In genomic region chr11:67504950-67505561, GRCh38 we compare ENCODE assay signal across 8 cellular contexts. TPM values are rescaled to one million over a fixed set of nuclear protein-coding genes. Genes with fewer than 3 reads are reported as not detected.
DNase-seq lines count a peak whose midpoint lies in the region; ATAC-seq and TF ChIP-seq lines count a peak whose summit lies in the region.

PITPNM1 (minus strand) TSS chr11:67505363; CDS start chr11:67504180, 1,183 bp downstream.

- H3K27me3 Mint-ChIP-seq in CD8-positive, alpha-beta T cell (ENCODE audit: low read depth): no peaks in the 10 kb centered on the region
- H3K27me3 Mint-ChIP-seq in glutamatergic neuron (ENCODE audit: unreplicated experiment): peaks cover 19% of the 10 kb centered on the region

- peak within 1 kb of the TSS; percentile 88 for H3K4me3 ChIP-seq in CD8-positive, alpha-beta T cell (ENCODE audit: low read depth, low read length)
- H3K4me3 ChIP-seq in SJSA1: peak within 1 kb of the TSS; percentile 45
- H3K4me3 ChIP-seq in ovary: peak within 1 kb of the TSS; percentile 37
- H3K4me3 ChIP-seq in upper lobe of right lung: peak within 1 kb of the TSS; percentile 87

- peak in 6 of 7 experiments; percentile 59 to 85 (median 74) for DNase-seq in CD8-positive, alpha-beta T cell
- peak in 1 of 2 experiments; percentile 66 for DNase-seq in SJSA1 (ENCODE audit: low read depth in 1 of 2, low spot score in 2 of 2)
- peak; percentile 68 for DNase-seq in activated naive CD4-positive, alpha-beta T cell treated with anti-CD3 and anti-CD28 coated beads, Interleukin-2, amount 50 U/mL, for 16 hours
- DNase-seq in glutamatergic neuron: peak; percentile 64
- peak in 3 of 5 donors; percentile 49 to 79 (median 71) for DNase-seq in ovary
- DNase-seq in upper lobe of right lung: peak; percentile 90
- no peak for DNase-seq in amniotic stem cell (lab: John Stamatoyannopoulos, UW)

- POLR2A ChIA-PET in CD8-positive, alpha-beta T cell (lab: Charles Lee): interaction anchor here (0.6 to 2.2 kb wide), 16 partner anchors 14 to 227 kb away, joined by 3 to 7 read pairs (median 3); partner anchors contain the start of genes AIP, GSTP1, PPP1CA and PTPRCAP

- ATAC-seq in CD8-positive, alpha-beta T cell: peak; percentile 4
- ATAC-seq in HG02798 (IDR thresholded peaks at IDR 0.05; ENCODE audit: poor library complexity, unreplicated experiment) (peak; percentile 14), upper lobe of right lung (peak; percentile 50)

- H3K27ac ChIP-seq in CD8-positive, alpha-beta T cell (ENCODE audit: low read depth, low read length): peak within 1 kb of the TSS; percentile 70
- H3K27ac ChIP-seq in SJSA1: peak within 1 kb of the TSS; percentile 1; the same call in 1 of the 2 replicates
- H3K27ac ChIP-seq in ovary: peak within 1 kb of the TSS; percentile 4 to 39
- peak within 1 kb of the TSS; percentile 98 for H3K27ac ChIP-seq in upper lobe of right lung

- no peak for TF ChIP-seq EP300 in ovary (IDR thresholded peaks at IDR 0.05)

- TF ChIP-seq POLR2A in ovary (IDR thresholded peaks at IDR 0.05): peak; percentile 18

- peaks cover 38% of the 10 kb centered on the region for H3K36me3 Mint-ChIP-seq in CD8-positive, alpha-beta T cell
- H3K36me3 Mint-ChIP-seq in glutamatergic neuron (ENCODE audit: unreplicated experiment): no peaks in the 10 kb centered on the region

- H3K4me1 ChIP-seq in CD8-positive, alpha-beta T cell (ENCODE audit: insufficient read depth, low read length): peaks cover 45% of the 10 kb centered on the region
- H3K4me1 ChIP-seq in SJSA1 (replicated peaks): peaks cover 38% of the 10 kb centered on the region
- H3K4me1 ChIP-seq in ovary (ENCODE audit: insufficient read depth): peaks cover 13% of the 10 kb centered on the region
- H3K4me1 ChIP-seq in upper lobe of right lung: peaks cover 35% of the 10 kb centered on the region

- CTCF ChIA-PET in CD8-positive, alpha-beta T cell (lab: Charles Lee): interaction anchor here (0.6 to 2.8 kb wide), 14 partner anchors 19 to 159 kb away, joined by 3 to 15 read pairs (median 4); partner anchors contain the start of genes POLD4, PTPRCAP, RAD9A and TMEM134

- intact Hi-C loops in CD8-positive, alpha-beta T cell (cut with DNase I, micrococcal nuclease): loop anchor here (5.0 to 10.0 kb wide), 4 partner anchors 228 to 890 kb away; partner anchors contain the start of genes KDM2A (in 1 of the 2), RBM14 (in 1 of the 2) and RCE1 (in 1 of the 2)
- intact Hi-C loops in ovary (cut with DNase I): loop anchor here in 3 of 4 donors (5.0 to 10.0 kb wide), 4 partner anchors 60 to 148 kb away; partner anchors contain the start of genes CORO1B (in 1 of the 3), PPP1CA (in 1 of the 3) and TBC1D10C (in 1 of the 3)
- intact Hi-C loops in upper lobe of right lung (cut with DNase I): loop anchor here (10.0 kb wide), 1 partner anchor 100 kb away; the partner anchor contains the start of genes PPP1CA and TBC1D10C

- no peak for TF ChIP-seq CTCF in CD8-positive, alpha-beta T cell (IDR thresholded peaks at IDR 0.05)
- no peak for TF ChIP-seq CTCF in glutamatergic neuron (IDR thresholded peaks at IDR 0.05; ENCODE audit: partially characterized antibody, unreplicated experiment)
- TF ChIP-seq CTCF in ovary (IDR thresholded peaks at IDR 0.05): no peak
- TF ChIP-seq CTCF in upper lobe of right lung (IDR thresholded peaks at IDR 0.05): no peak

- H3K27ac Mint-ChIP-seq in CD8-positive, alpha-beta T cell: peak within 1 kb of the TSS; percentile 97
- no peak within 1 kb of the TSS for H3K27ac Mint-ChIP-seq in glutamatergic neuron (ENCODE audit: unreplicated experiment)

- peak within 1 kb of the TSS; percentile 93 for H3K4me3 Mint-ChIP-seq in CD8-positive, alpha-beta T cell
- peak within 1 kb of the TSS; percentile 86 for H3K4me3 Mint-ChIP-seq in glutamatergic neuron (ENCODE audit: unreplicated experiment)

- WGBS in ovary, 3 donors: 1 to 2% (median 1%) methylated on average over 36 to 58 of the region's 58 CpGs

- no peaks in the 10 kb centered on the region for H3K27me3 ChIP-seq in CD8-positive, alpha-beta T cell (ENCODE audit: insufficient read depth, low read length)
- H3K27me3 ChIP-seq in SJSA1 (replicated peaks) (no peaks in the 10 kb centered on the region), ovary (no peaks in the 10 kb centered on the region), upper lobe of right lung (no peaks in the 10 kb centered on the region)

- peaks cover 50% of the 10 kb centered on the region for H3K4me1 Mint-ChIP-seq in CD8-positive, alpha-beta T cell (ENCODE audit: low read depth)
- H3K4me1 Mint-ChIP-seq in glutamatergic neuron (ENCODE audit: low read depth, unreplicated experiment): peaks cover 10% of the 10 kb centered on the region

- H3K9me3 Mint-ChIP-seq in CD8-positive, alpha-beta T cell: no peaks in the 10 kb centered on the region
- H3K9me3 Mint-ChIP-seq in glutamatergic neuron (ENCODE audit: unreplicated experiment): peaks cover 10% of the 10 kb centered on the region

- H3K36me3 ChIP-seq in CD8-positive, alpha-beta T cell (ENCODE audit: insufficient read depth, low read length): peaks cover 21% of the 10 kb centered on the region
- peaks cover 27% of the 10 kb centered on the region for H3K36me3 ChIP-seq in SJSA1
- no peaks in the 10 kb centered on the region for H3K36me3 ChIP-seq in ovary
- H3K36me3 ChIP-seq in upper lobe of right lung: peaks cover 7% of the 10 kb centered on the region

- no peaks in the 10 kb centered on the region for H3K9me3 ChIP-seq in CD8-positive, alpha-beta T cell (ENCODE audit: low read length)
- H3K9me3 ChIP-seq in SJSA1 (replicated peaks) (no peaks in the 10 kb centered on the region), ovary (no peaks in the 10 kb centered on the region), upper lobe of right lung (no peaks in the 10 kb centered on the region)

RNA-seq across cellular contexts. Expression of gene PITPNM1, which starts in this region (rescaled TPM):
- 100 to 1,000 TPM in 1 of 2 experiments, 10 to 100 TPM in 1; 92.7 to 103 TPM for total RNA-seq in CD8-positive, alpha-beta T cell
- total RNA-seq in SJSA1 (2014; rRNA removed; shearing (Covaris generic)): 11.5 and 18.7 TPM in 2 replicates
- total RNA-seq in glutamatergic neuron (ENCODE audit: unreplicated experiment): 25.6 TPM
- total RNA-seq in ovary: 10 to 100 TPM in 3 of 7 donors, 1 to 10 TPM in 4; 3.1 to 77.2 (median 9.5) TPM
- polyA plus RNA-seq in ovary: 1 to 10 TPM; 5.3 to 6.1 TPM
- total RNA-seq in upper lobe of right lung: 38.2 TPM

Comparison
In these comparisons a context has a peak if more than half of its experiments do, and no peak if none do; other contexts are left out.
1. H3K27ac ChIP-seq: peak in every context shown above with its lines; median percentile 98 in upper lobe of right lung; 70 in CD8-positive, alpha-beta T cell; 22 in ovary; 1 in SJSA1.
2. H3K4me3 ChIP-seq: peak in every context shown above with its lines; median percentile 88 in CD8-positive, alpha-beta T cell; 87 in upper lobe of right lung; 45 in SJSA1; 37 in ovary.